In genomic region chr11:22476589-22476988, GRCh38 we compare ENCODE assay signal across 22 cellular contexts.
DNase-seq lines count a peak whose midpoint lies in the region; ATAC-seq, FAIRE-seq and TF ChIP-seq lines count a peak whose summit lies in the region.
"Had no signal": no experiment of that assay in that cellular context is flagged by ENCODE, and none has a peak within 500 bp of the region (broad histone marks: within the 10 kb centered on the region; RNA-seq: fewer than 3 reads in every experiment).

No MANE protein-coding gene starts in this region.

- H4K20me1 ChIP-seq in mammary epithelial cell (ENCODE audit: insufficient read depth, low read length), result no peaks in the 10 kb centered on the region
- no peaks in the 10 kb centered on the region for H4K20me1 ChIP-seq in GM23248 (ENCODE audit: insufficient read depth)
- no peaks in the 10 kb centered on the region for H4K20me1 ChIP-seq in GM12878 (ENCODE audit: control insufficient read depth, insufficient read depth)
- H4K20me1 ChIP-seq in H1 (replicated peaks in 1 of 2; ENCODE audit: control insufficient read depth in 1 of 2, insufficient read depth in 2 of 2, low read length in 2 of 2), result no peaks in the 10 kb centered on the region
- H4K20me1 ChIP-seq: BLaER1 treated with 17β-estradiol and CSF1 and Interleukin-3, amounts not matched to agents 10 nM and 100 nM had no signal

- no peaks in the 10 kb centered on the region for H3K36me3 ChIP-seq in mammary epithelial cell (ENCODE audit: insufficient read depth, low read length)
- no peaks in the 10 kb centered on the region for H3K36me3 ChIP-seq in breast epithelium
- no peaks in the 10 kb centered on the region for H3K36me3 ChIP-seq in GM23248 (ENCODE audit: low read depth)
- H3K36me3 ChIP-seq in GM12878 (ENCODE audit: control insufficient read depth in 2 of 2, insufficient read depth in 2 of 2, low read length in 1 of 2), result no peaks in the 10 kb centered on the region
- no peaks in the 10 kb centered on the region for H3K36me3 ChIP-seq in H1 (ENCODE audit: control insufficient read depth in 2 of 4, insufficient read depth in 4 of 4, low read length in 3 of 4)
- H3K36me3 ChIP-seq: BLaER1 treated with 17β-estradiol and CSF1 and Interleukin-3, amounts not matched to agents 10 nM and 100 nM had no signal

- CTCF ChIA-PET in mammary epithelial cell (lab: Charles Lee; ENCODE audit: low non-redundant PET), result no interaction called here
- CTCF ChIA-PET in GM12878 (lab: Yijun Ruan, JAX), result no interaction called here
- CTCF ChIA-PET in H1 (lab: Charles Lee; ENCODE audit: partially characterized antibody), result no interaction called here

- H3K27me3 ChIP-seq in mammary epithelial cell (ENCODE audit: insufficient read depth, low read length) (no peaks in the 10 kb centered on the region), breast epithelium (no peaks in the 10 kb centered on the region), GM23248 (replicated peaks; ENCODE audit: insufficient read depth) (no peaks in the 10 kb centered on the region), GM12878 (replicated peaks in 1 of 2; ENCODE audit: control insufficient read depth in 2 of 2, insufficient read depth in 2 of 2, low read length in 1 of 2) (no peaks in the 10 kb centered on the region), H1 (replicated peaks in 1 of 4; ENCODE audit: control insufficient read depth in 3 of 4, extremely low read depth in 1 of 4, insufficient read depth in 3 of 4, low read length in 3 of 4) (no peaks in the 10 kb centered on the region)
- H3K27me3 ChIP-seq: BLaER1 treated with 17β-estradiol and CSF1 and Interleukin-3, amounts not matched to agents 10 nM and 100 nM had no signal

- no peak overlapping the region for H2BK5ac ChIP-seq in H1 (ENCODE audit: low read depth, low read length)

- no peak overlapping the region for H3K18ac ChIP-seq in H1 (ENCODE audit: extremely low read depth, low read length)

- FAIRE-seq in GM12878 (lab: Jason Lieb, UNC) (no peak), H1 (lab: Jason Lieb, UNC) (no peak)
- FAIRE-seq: A549, D721Med, G401.6, GM12892, GM18507 had no signal

- H3K4me3 ChIP-seq in mammary epithelial cell (replicated peaks in 1 of 3; ENCODE audit: insufficient read depth in 1 of 3, low read depth in 2 of 3, low read length in 3 of 3), result no peak overlapping the region
- no peak overlapping the region for H3K4me3 ChIP-seq in breast epithelium
- no peak overlapping the region for H3K4me3 ChIP-seq in GM23248
- no peak overlapping the region for H3K4me3 ChIP-seq in GM12878
- no peak overlapping the region for H3K4me3 ChIP-seq in H1 (ENCODE audit: extremely low read depth in 1 of 4, insufficient read depth in 2 of 4, low read depth in 3 of 4, low read length in 4 of 4)
- H3K4me3 ChIP-seq: A549; BLaER1 treated with 17β-estradiol and CSF1 and Interleukin-3, amounts not matched to agents 10 nM and 100 nM had no signal

- H3K4me2 ChIP-seq in mammary epithelial cell (ENCODE audit: insufficient read depth, low read depth, low read length), result no peak overlapping the region
- H3K4me2 ChIP-seq in GM23248 (ENCODE audit: unreplicated experiment), result no peak overlapping the region
- no peak overlapping the region for H3K4me2 ChIP-seq in GM12878 (ENCODE audit: control insufficient read depth, insufficient read depth)
- H3K4me2 ChIP-seq in H1 (ENCODE audit: insufficient read depth in 1 of 2, low read depth in 2 of 2, low read length in 2 of 2), result no peak overlapping the region
- H3K4me2 ChIP-seq: A549; BLaER1 treated with 17β-estradiol and CSF1 and Interleukin-3, amounts not matched to agents 10 nM and 100 nM had no signal

- intact Hi-C loops in mammary epithelial cell (cut with micrococcal nuclease) (no loop called here), breast epithelium (cut with DNase I; ENCODE audit: low total_unique reads) (no loop called here), GM12878 (cut with micrococcal nuclease; ENCODE audit: unreplicated experiment) (no loop called here)

- no peak overlapping the region for H2AK5ac ChIP-seq in H1 (ENCODE audit: low read depth, low read length)

- no peak overlapping the region for H3K9ac ChIP-seq in mammary epithelial cell (ENCODE audit: insufficient read depth, low read length)
- H3K9ac ChIP-seq in GM23248, result no peak overlapping the region
- H3K9ac ChIP-seq in GM12878 (ENCODE audit: control insufficient read depth, insufficient read depth, low read length), result no peak overlapping the region
- no peak overlapping the region for H3K9ac ChIP-seq in H1 (replicated peaks in 1 of 4; ENCODE audit: extremely low read depth in 1 of 4, low read depth in 3 of 4, low read length in 3 of 4)
- H3K9ac ChIP-seq: BLaER1 treated with 17β-estradiol and CSF1 and Interleukin-3, amounts not matched to agents 10 nM and 100 nM had no signal

- H3K79me2 ChIP-seq in mammary epithelial cell (ENCODE audit: insufficient read depth, low read length) (no peaks in the 10 kb centered on the region), GM23248 (ENCODE audit: insufficient read depth) (no peaks in the 10 kb centered on the region), GM12878 (ENCODE audit: control insufficient read depth, insufficient read depth, low read length) (no peaks in the 10 kb centered on the region), H1 (ENCODE audit: control insufficient read depth in 1 of 2, insufficient read depth in 2 of 2, low read length in 2 of 2) (no peaks in the 10 kb centered on the region)

- DNase-seq in mammary epithelial cell, result no peak
- no peak for DNase-seq in breast epithelium (ENCODE audit: low spot score in 2 of 2)
- DNase-seq in GM23248, result no peak
- no peak for DNase-seq in GM12878 (ENCODE audit: low read depth, low spot score)
- no peak for DNase-seq in H1 (ENCODE audit: low read depth in 1 of 2, low spot score in 2 of 2)
- DNase-seq: AML-193; Caco-2; Calu3; CD4-positive, alpha-beta T cell; CD8-positive, alpha-beta T cell; DMS79 treated with DMSO at 0.1 percent for 48 hours; GF-D8 had no signal

- WGBS in mammary epithelial cell (ENCODE audit: low coverage, missing lambda C conversion rate), result 67% methylated on average over 3 of the region's 3 CpGs
- 67 to 69% methylated on average over 3 of the region's 3 CpGs for WGBS in GM23248 (ENCODE audit: low coverage in 1 of 2, low lambda C conversion rate in 2 of 2, missing lambda C conversion rate in 2 of 2), 2 experiments
- 13% methylated on average over 3 of the region's 3 CpGs for WGBS in GM12878 (ENCODE audit: insufficient coverage, insufficient replicate concordance, low lambda C conversion rate, missing lambda C conversion rate)
- WGBS in H1 (ENCODE audit: extremely low coverage in 1 of 2, insufficient coverage in 1 of 2, insufficient read length in 1 of 2, insufficient replicate concordance in 2 of 2, low coverage in 1 of 2, low lambda C conversion rate in 2 of 2, missing lambda C conversion rate in 1 of 2), 2 experiments, result 88% methylated on average over 3 of the region's 3 CpGs; no CpG with 5 or more reads in 1 of the 2 experiments

- H3K27ac ChIP-seq in mammary epithelial cell (ENCODE audit: insufficient read depth, low read depth, low read length), result no peak overlapping the region
- H3K27ac ChIP-seq in breast epithelium, result no peak overlapping the region
- no peak overlapping the region for H3K27ac ChIP-seq in GM23248
- no peak overlapping the region for H3K27ac ChIP-seq in GM12878 (ENCODE audit: control insufficient read depth, insufficient read depth)
- H3K27ac ChIP-seq in H1 (ENCODE audit: low read depth, low read length), result no peak overlapping the region
- H3K27ac ChIP-seq: 22Rv1; A549; BLaER1 treated with 17β-estradiol and CSF1 and Interleukin-3, amounts not matched to agents 10 nM and 100 nM; C4-2B had no signal

- H3K9me3 ChIP-seq in mammary epithelial cell (replicated peaks; ENCODE audit: insufficient read depth, low read length) (no peaks in the 10 kb centered on the region), breast epithelium (no peaks in the 10 kb centered on the region), GM23248 (ENCODE audit: low read depth) (no peaks in the 10 kb centered on the region), GM12878 (replicated peaks; ENCODE audit: control insufficient read depth, insufficient read depth, low read length) (no peaks in the 10 kb centered on the region), H1 (ENCODE audit: insufficient read depth in 2 of 2, low read depth in 1 of 2, low read length in 1 of 2) (no peaks in the 10 kb centered on the region)
- H3K9me3 ChIP-seq: A549; BLaER1 treated with 17β-estradiol and CSF1 and Interleukin-3, amounts not matched to agents 10 nM and 100 nM; Caco-2 had no signal

- in situ Hi-C loops in mammary epithelial cell (cut with MboI; ENCODE audit: low sequenced_read_pairs in 2 of 2), result no loop called here
- in situ Hi-C loops in GM23248 (cut with MboI), result no loop called here
- in situ Hi-C loops in GM12878 (cut with MboI), result no loop called here

- no peak overlapping the region for H3K23ac ChIP-seq in H1 (ENCODE audit: insufficient read length)

- no peak overlapping the region for H4K5ac ChIP-seq in H1 (ENCODE audit: insufficient read length, low read depth, low read length)

- ATAC-seq in GM12878 (no peak), GM21717 (IDR thresholded peaks at IDR 0.05; ENCODE audit: unreplicated experiment) (no peak), HG02623 (IDR thresholded peaks at IDR 0.05; ENCODE audit: unreplicated experiment) (no peak)
- ATAC-seq: A549; CD8-positive, alpha-beta T cell had no signal

- H2BK20ac ChIP-seq in H1 (ENCODE audit: low read length), result no peak overlapping the region

- no peak overlapping the region for H3K56ac ChIP-seq in H1 (replicated peaks; ENCODE audit: insufficient read length, low read depth, low read length)

- TF ChIP-seq CTCF in mammary epithelial cell (conservative IDR thresholded peaks at IDR 0.05 in 1 of 2, IDR thresholded peaks at IDR 0.05 in 1 of 2; ENCODE audit: extremely low read depth in 1 of 2, insufficient read depth in 1 of 2, low read depth in 1 of 2, low read length in 2 of 2), result no peak
- TF ChIP-seq CTCF in breast epithelium (IDR thresholded peaks at IDR 0.05), result no peak
- TF ChIP-seq CTCF in GM12878 (IDR thresholded peaks at IDR 0.05 in 2 of 3, conservative IDR thresholded peaks at IDR 0.05 in 1 of 3; ENCODE audit: control insufficient read depth in 2 of 3, extremely low read depth in 1 of 3, insufficient read depth in 1 of 3, low read depth in 3 of 3, low read length in 3 of 3), result no peak
- TF ChIP-seq CTCF in H1 (IDR thresholded peaks at IDR 0.05; ENCODE audit: control extremely low read depth in 1 of 3, insufficient read depth in 1 of 3, low read depth in 1 of 3, low read length in 3 of 3), result no peak

- SMC1A ChIA-PET in GM12878 (lab: Charles Lee; ENCODE audit: uncharacterized antibody, unreplicated experiment), result no interaction called here

- TF ChIP-seq POLR2A in breast epithelium (IDR thresholded peaks at IDR 0.05), result no peak
- TF ChIP-seq POLR2A in GM12878 (IDR thresholded peaks at IDR 0.05; ENCODE audit: low read depth, low read length), result no peak
- no peak for TF ChIP-seq POLR2A in H1 (IDR thresholded peaks at IDR 0.05; ENCODE audit: control extremely low read depth in 1 of 2, low read depth in 2 of 2, low read length in 2 of 2)

- no peak overlapping the region for H2BK15ac ChIP-seq in H1 (ENCODE audit: low read length)

- H3K14ac ChIP-seq in H1 (ENCODE audit: insufficient read length), result no peak overlapping the region

- H2AFZ ChIP-seq in mammary epithelial cell (ENCODE audit: low read depth, low read length) (peak overlapping the region; percentile 21), GM23248 (0 out of 2 replicates have a peak overlapping the region, but pooled peaks have one; percentile 3), GM12878 (ENCODE audit: control insufficient read depth, low read depth, low read length) (no peak overlapping the region), H1 (ENCODE audit: low read length) (0 out of 2 replicates have a peak overlapping the region, but pooled peaks have one; percentile 33)

- dilution Hi-C loops in mammary epithelial cell (cut with HindIII; ENCODE audit: low sequenced_read_pairs), result no loop called here

- no peaks in the 10 kb centered on the region for H3K9me2 ChIP-seq in GM23248 (ENCODE audit: insufficient read depth)

- no peak for TF ChIP-seq RAD21 in GM12878 (IDR thresholded peaks at IDR 0.05; ENCODE audit: insufficient read depth, low read depth, low read length)
- TF ChIP-seq RAD21 in H1 (IDR thresholded peaks at IDR 0.05 in 1 of 2, conservative IDR thresholded peaks at IDR 0.05 in 1 of 2; ENCODE audit: low read depth in 2 of 2, low read length in 2 of 2), result no peak

- no peak overlapping the region for H2BK120ac ChIP-seq in H1 (replicated peaks; ENCODE audit: low read depth, low read length)

- H3K4me1 ChIP-seq in mammary epithelial cell (ENCODE audit: insufficient read depth, low read length) (no peaks in the 10 kb centered on the region), breast epithelium (no peaks in the 10 kb centered on the region), GM23248 (ENCODE audit: insufficient read depth) (peaks cover 35% of the 10 kb centered on the region), GM12878 (ENCODE audit: control insufficient read depth, insufficient read depth, low read length) (no peaks in the 10 kb centered on the region), H1 (replicated peaks in 1 of 4; ENCODE audit: control insufficient read depth in 3 of 4, insufficient read depth in 4 of 4, low read length in 3 of 4) (no peaks in the 10 kb centered on the region)
- H3K4me1 ChIP-seq: A549; BLaER1 treated with 17β-estradiol and CSF1 and Interleukin-3, amounts not matched to agents 10 nM and 100 nM had no signal

- no peak for TF ChIP-seq EP300 in GM12878 (IDR thresholded peaks at IDR 0.05; ENCODE audit: borderline replicate concordance in 1 of 2, control insufficient read depth in 1 of 2, low read depth in 2 of 2, low read length in 2 of 2)
- TF ChIP-seq EP300 in H1 (IDR thresholded peaks at IDR 0.05; ENCODE audit: borderline replicate concordance in 1 of 2, low read depth in 2 of 2, low read length in 2 of 2), result no peak

- H2BK12ac ChIP-seq in H1 (ENCODE audit: low read depth, low read length), result no peak overlapping the region

- BruUV-seq in mammary epithelial cell (replicated peaks; lab: Mats Ljungman, UMichigan) (no TSS peak), GM12878 (replicated peaks; lab: Mats Ljungman, UMichigan) (no TSS peak)

- RAD21 ChIA-PET in GM12878 (lab: Charles Lee; ENCODE audit: unreplicated experiment), result no interaction called here

- H3K23me2 ChIP-seq in H1 (ENCODE audit: low read depth, low read length), result no peaks in the 10 kb centered on the region

- no peak overlapping the region for H4K91ac ChIP-seq in H1 (replicated peaks; ENCODE audit: insufficient read length, low read length)

- H3K4ac ChIP-seq in H1 (replicated peaks; ENCODE audit: insufficient read length, low read depth, low read length), result no peak overlapping the region

- POLR2A ChIA-PET in GM12878 (lab: Charles Lee) (no interaction called here), H1 (lab: Charles Lee; ENCODE audit: partially characterized antibody) (no interaction called here)

- no peaks in the 10 kb centered on the region for H3K79me1 ChIP-seq in H1 (ENCODE audit: low read depth, low read length)

- peaks cover 22% of the 10 kb centered on the region; the same call in 1 of the 2 replicates for H3F3A ChIP-seq in GM23248 (ENCODE audit: insufficient read depth)

- H4K8ac ChIP-seq in H1 (ENCODE audit: extremely low read depth, insufficient read depth, low read length), result no peak overlapping the region
